8 cellular contexts compared by ENCODE assay signal in genomic region chr14:23294734-23295561, GRCh38. TPM values are rescaled to one million over a fixed set of nuclear protein-coding genes. Genes with fewer than 3 reads are reported as not detected.
DNase-seq lines count a peak whose midpoint lies in the region; ATAC-seq and TF ChIP-seq lines count a peak whose summit lies in the region.

No MANE protein-coding gene starts in this region.

- TF ChIP-seq RAD21 in Ishikawa (IDR thresholded peaks at IDR 0.05; ENCODE audit: low read depth), result peak; percentile 42

- H4K20me1 ChIP-seq in DOHH2 (ENCODE audit: control insufficient read depth, insufficient read depth, low read depth, low read length), result no peaks in the 10 kb centered on the region

- no peaks in the 10 kb centered on the region for H3K9me3 Mint-ChIP-seq in activated T-helper 2 cell treated with anti-CD3 and anti-CD28 coated beads, Interferon-gamma antibody, Interleukin-2, Interleukin-4, amounts not matched to agents 10 μg/mL and 5 μg/mL and 100 μg/mL, durations not matched to agents 14 hours and 24 hours and 36 hours
- H3K9me3 Mint-ChIP-seq in osteocyte (ENCODE audit: unreplicated experiment), result no peaks in the 10 kb centered on the region

- DNase-seq in RPMI8226 (peak; percentile 61), fibroblast of the aortic adventitia (ENCODE audit: low read depth) (peak; percentile 55), osteocyte (ENCODE audit: extremely low spot score, unreplicated experiment) (no peak)
- peak; percentile 59 for DNase-seq in activated T-helper 2 cell treated with anti-CD3 and anti-CD28 coated beads, Interferon-gamma antibody, Interleukin-2, Interleukin-4, amounts not matched to agents 10 μg/mL and 5 μg/mL and 100 μg/mL, durations not matched to agents 14 hours and 24 hours and 36 hours (ENCODE audit: low spot score)

- ATAC-seq in GM21717 (IDR thresholded peaks at IDR 0.05; ENCODE audit: unreplicated experiment), result no peak
- ATAC-seq in HG03378 (IDR thresholded peaks at IDR 0.05; ENCODE audit: unreplicated experiment), result no peak

- H3K4me3 ChIP-seq in DOHH2 (ENCODE audit: low read length), result no peak overlapping the region
- no peak overlapping the region for H3K4me3 ChIP-seq in fibroblast of the aortic adventitia (ENCODE audit: low read depth, low read length)

- TF ChIP-seq CTCF in DOHH2 (IDR thresholded peaks at IDR 0.05; ENCODE audit: low read depth, low read length, poor library complexity, severe bottlenecking) (peak; percentile 92), fibroblast of the aortic adventitia (IDR thresholded peaks at IDR 0.05; ENCODE audit: insufficient read depth, low read length) (peak; percentile 89), osteocyte (IDR thresholded peaks at IDR 0.05) (peak; percentile 84)

- peaks cover 11% of the 10 kb centered on the region for H3K4me1 Mint-ChIP-seq in activated T-helper 2 cell treated with anti-CD3 and anti-CD28 coated beads, Interferon-gamma antibody, Interleukin-2, Interleukin-4, amounts not matched to agents 10 μg/mL and 5 μg/mL and 100 μg/mL, durations not matched to agents 14 hours and 24 hours and 36 hours (ENCODE audit: low read depth)
- peaks cover 13% of the 10 kb centered on the region for H3K4me1 Mint-ChIP-seq in osteocyte (ENCODE audit: unreplicated experiment)

- H3K9me2 ChIP-seq in DOHH2 (replicated peaks; ENCODE audit: control insufficient read depth, low read length), result no peaks in the 10 kb centered on the region

- peak overlapping the region; percentile 40 for H3K27ac Mint-ChIP-seq in activated T-helper 2 cell treated with anti-CD3 and anti-CD28 coated beads, Interferon-gamma antibody, Interleukin-2, Interleukin-4, amounts not matched to agents 10 μg/mL and 5 μg/mL and 100 μg/mL, durations not matched to agents 14 hours and 24 hours and 36 hours
- no peak overlapping the region for H3K27ac Mint-ChIP-seq in osteocyte (ENCODE audit: unreplicated experiment)

- H3K36me3 Mint-ChIP-seq in activated T-helper 2 cell treated with anti-CD3 and anti-CD28 coated beads, Interferon-gamma antibody, Interleukin-2, Interleukin-4, amounts not matched to agents 10 μg/mL and 5 μg/mL and 100 μg/mL, durations not matched to agents 14 hours and 24 hours and 36 hours (ENCODE audit: low read depth), result peaks cover 19% of the 10 kb centered on the region
- H3K36me3 Mint-ChIP-seq in osteocyte (ENCODE audit: unreplicated experiment), result no peaks in the 10 kb centered on the region

- no peak overlapping the region for H3K4me3 Mint-ChIP-seq in activated T-helper 2 cell treated with anti-CD3 and anti-CD28 coated beads, Interferon-gamma antibody, Interleukin-2, Interleukin-4, amounts not matched to agents 10 μg/mL and 5 μg/mL and 100 μg/mL, durations not matched to agents 14 hours and 24 hours and 36 hours (ENCODE audit: low read depth)
- H3K4me3 Mint-ChIP-seq in osteocyte (ENCODE audit: unreplicated experiment), result no peak overlapping the region

- H3K27ac ChIP-seq in DOHH2 (ENCODE audit: low read depth, low read length), result no peak overlapping the region

- peaks cover 38% of the 10 kb centered on the region for H3K36me3 ChIP-seq in DOHH2 (ENCODE audit: control insufficient read depth, low read length)

- no peaks in the 10 kb centered on the region; the same call in 1 of the 2 replicates for H3K27me3 ChIP-seq in DOHH2 (ENCODE audit: control insufficient read depth, low read length)

- no peaks in the 10 kb centered on the region for H3K27me3 Mint-ChIP-seq in activated T-helper 2 cell treated with anti-CD3 and anti-CD28 coated beads, Interferon-gamma antibody, Interleukin-2, Interleukin-4, amounts not matched to agents 10 μg/mL and 5 μg/mL and 100 μg/mL, durations not matched to agents 14 hours and 24 hours and 36 hours (ENCODE audit: low read depth)
- H3K27me3 Mint-ChIP-seq in osteocyte (ENCODE audit: unreplicated experiment), result peaks cover 21% of the 10 kb centered on the region

- peak overlapping the region; percentile 21 for H3K4me2 ChIP-seq in DOHH2 (ENCODE audit: low read length)

- H3F3A ChIP-seq in DOHH2 (ENCODE audit: control insufficient read depth, insufficient read depth), result peaks cover 11% of the 10 kb centered on the region

- no peaks in the 10 kb centered on the region for H3K9me3 ChIP-seq in DOHH2 (ENCODE audit: control insufficient read depth, insufficient read depth, low read length)

- TF ChIP-seq EP300 in Ishikawa (IDR thresholded peaks at IDR 0.05; ENCODE audit: borderline replicate concordance), result no peak

- intact Hi-C loops in activated T-helper 2 cell treated with anti-CD3 and anti-CD28 coated beads, Interferon-gamma antibody, Interleukin-2, Interleukin-4, amounts not matched to agents 10 μg/mL and 5 μg/mL and 100 μg/mL, durations not matched to agents 14 hours and 24 hours and 36 hours (cut with micrococcal nuclease), result loop anchor here (1.0 kb wide), 2 partner anchors 9 to 30 kb away; partner anchors contain the start of gene HOMEZ

- peaks cover 15% of the 10 kb centered on the region for H3K4me1 ChIP-seq in DOHH2 (ENCODE audit: control insufficient read depth, low read length)

- peaks cover 1% of the 10 kb centered on the region for H3K79me2 ChIP-seq in DOHH2 (ENCODE audit: control insufficient read depth, low read length)

TF ChIP-seq in Ishikawa, 13 proteins besides CTCF, POLR2A, EP300 and RAD21:
- TF ChIP-seq TCF12 (IDR thresholded peaks at IDR 0.05; ENCODE audit: low read depth), result peak; percentile 21; the same call in 1 of the 2 replicates
- TF ChIP-seq FOXM1 (IDR thresholded peaks at IDR 0.05; ENCODE audit: borderline replicate concordance, low read depth), result no peak

RNA-seq across cellular contexts. Expression of gene PPP1R3E, which starts 7.7 kb away (rescaled TPM):
- total RNA-seq in activated T-helper 2 cell treated with anti-CD3 and anti-CD28 coated beads, Interferon-gamma antibody, Interleukin-2, Interleukin-4, amounts not matched to agents 10 μg/mL and 5 μg/mL and 100 μg/mL, durations not matched to agents 14 hours and 24 hours and 36 hours, result 20.3 and 21.3 TPM in 2 replicates
- total RNA-seq in fibroblast of the aortic adventitia (ENCODE audit: low replicate concordance) (6.6 and 10.9 TPM in 2 replicates), osteocyte (15.3 and 19.2 TPM in 2 replicates)

RNA-seq across cellular contexts. Expression of gene HOMEZ, which starts 9.0 kb away (rescaled TPM):
- total RNA-seq in activated T-helper 2 cell treated with anti-CD3 and anti-CD28 coated beads, Interferon-gamma antibody, Interleukin-2, Interleukin-4, amounts not matched to agents 10 μg/mL and 5 μg/mL and 100 μg/mL, durations not matched to agents 14 hours and 24 hours and 36 hours, result 13.3 and 13.7 TPM in 2 replicates
- total RNA-seq in fibroblast of the aortic adventitia (ENCODE audit: low replicate concordance) (7.0 and 7.5 TPM in 2 replicates), osteocyte (6.9 and 8.4 TPM in 2 replicates)

RNA-seq across cellular contexts. Expression of gene BCL2L2, which starts 11.7 kb away (rescaled TPM):
- 9.3 and 10.1 TPM in 2 replicates for total RNA-seq in activated T-helper 2 cell treated with anti-CD3 and anti-CD28 coated beads, Interferon-gamma antibody, Interleukin-2, Interleukin-4, amounts not matched to agents 10 μg/mL and 5 μg/mL and 100 μg/mL, durations not matched to agents 14 hours and 24 hours and 36 hours
- total RNA-seq in fibroblast of the aortic adventitia (ENCODE audit: low replicate concordance) (18.5 and 19.9 TPM in 2 replicates), osteocyte (21.6 and 27.9 TPM in 2 replicates)

RNA-seq across cellular contexts. Expression of gene PABPN1, which starts 26.3 kb away (rescaled TPM):
- 241 and 259 TPM in 2 replicates for total RNA-seq in activated T-helper 2 cell treated with anti-CD3 and anti-CD28 coated beads, Interferon-gamma antibody, Interleukin-2, Interleukin-4, amounts not matched to agents 10 μg/mL and 5 μg/mL and 100 μg/mL, durations not matched to agents 14 hours and 24 hours and 36 hours
- total RNA-seq in fibroblast of the aortic adventitia (ENCODE audit: low replicate concordance) (44.8 and 53.4 TPM in 2 replicates), osteocyte (175 and 183 TPM in 2 replicates)

RNA-seq across cellular contexts. Expression of gene RNF212B, which starts 57.2 kb away (rescaled TPM):
- not detected in 2 replicates for total RNA-seq in activated T-helper 2 cell treated with anti-CD3 and anti-CD28 coated beads, Interferon-gamma antibody, Interleukin-2, Interleukin-4, amounts not matched to agents 10 μg/mL and 5 μg/mL and 100 μg/mL, durations not matched to agents 14 hours and 24 hours and 36 hours
- not detected in 2 replicates for total RNA-seq in fibroblast of the aortic adventitia (ENCODE audit: low replicate concordance)
- total RNA-seq in osteocyte, result not detected in 2 replicates
